In the genomic region with DNA sequence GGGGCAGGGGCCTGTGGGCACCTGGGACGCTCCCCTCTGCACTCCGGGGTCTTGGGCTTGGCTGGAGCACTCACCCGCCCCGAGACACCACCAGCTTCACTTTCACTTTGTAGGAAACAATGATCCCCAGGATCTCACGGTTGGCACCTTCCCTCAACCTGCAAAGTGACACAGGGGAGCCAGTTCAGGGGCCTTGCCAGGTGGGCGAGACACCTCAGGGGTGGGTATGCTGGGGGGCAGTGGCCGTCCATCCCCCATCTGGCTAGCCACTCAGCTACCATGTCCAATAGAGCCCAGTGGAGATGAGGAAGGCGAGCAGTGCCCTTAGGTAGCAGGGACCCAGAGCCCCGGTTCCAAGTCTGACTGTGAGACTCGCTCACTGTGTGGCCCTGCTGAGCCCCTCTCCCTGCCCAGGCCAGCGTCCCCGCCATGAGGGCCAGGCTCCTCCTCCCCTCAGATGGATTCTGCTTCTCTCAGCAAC, we compare ENCODE assay signal across 19 cellular contexts. TPM values are rescaled to one million over a fixed set of nuclear protein-coding genes. Genes with fewer than 3 reads are reported as not detected.
DNase-seq lines count a peak whose midpoint lies in the region; ATAC-seq lines count a peak whose summit lies in the region.
"Had no signal": no experiment of that assay in that cellular context is flagged by ENCODE, and none has a peak within 500 bp of the region (broad histone marks: within the 10 kb centered on the region; RNA-seq: fewer than 3 reads in every experiment).

No MANE protein-coding gene starts in this region.

- peak overlapping the region; percentile 57 for H3K27ac ChIP-seq in CD4-positive, CD25-positive, alpha-beta regulatory T cell (ENCODE audit: insufficient read depth, low read length, poor library complexity, severe bottlenecking)
- H3K27ac ChIP-seq: A549, adrenal gland, lower lobe of right lung, WERI-Rb-1 had no signal

- no peaks in the 10 kb centered on the region for H3K9me3 Mint-ChIP-seq in activated CD4-positive, alpha-beta T cell treated with anti-CD3 and anti-CD28 coated beads, Interleukin-2, amount 10 ng/mL, durations not matched to agents 7 days and 5 days
- H3K9me3 Mint-ChIP-seq in CD4-positive, CD25-positive, alpha-beta regulatory T cell: no peaks in the 10 kb centered on the region
- H3K9me3 Mint-ChIP-seq in activated T-helper 1 cell treated with anti-CD3 and anti-CD28 coated beads, Interleukin-12 subunit alpha, Interleukin-12 subunit beta, Interleukin-2, Interleukin-4 antibody, amounts not matched to agents 30 ng/mL and 10 ng/mL and 1 ng/mL, durations not matched to agents 14 hours and 24 hours and 36 hours: no peaks in the 10 kb centered on the region
- H3K9me3 Mint-ChIP-seq in memory B cell: no peaks in the 10 kb centered on the region
- H3K9me3 Mint-ChIP-seq: nephron progenitor cell had no signal

- no peak for ATAC-seq in CD4-positive, CD25-positive, alpha-beta regulatory T cell (ENCODE audit: low read depth in 2 of 2)
- ATAC-seq in memory B cell (ENCODE audit: low read depth) (no peak), GM18907 (IDR thresholded peaks at IDR 0.05; ENCODE audit: unreplicated experiment) (no peak)
- ATAC-seq: A549 had no signal

- peaks cover 24% of the 10 kb centered on the region for H3K36me3 Mint-ChIP-seq in activated CD4-positive, alpha-beta T cell treated with anti-CD3 and anti-CD28 coated beads, Interleukin-2, amount 10 ng/mL, durations not matched to agents 7 days and 5 days (ENCODE audit: low read depth)
- peaks cover 20% of the 10 kb centered on the region for H3K36me3 Mint-ChIP-seq in CD4-positive, CD25-positive, alpha-beta regulatory T cell
- peaks cover 18% of the 10 kb centered on the region for H3K36me3 Mint-ChIP-seq in activated T-helper 1 cell treated with anti-CD3 and anti-CD28 coated beads, Interleukin-12 subunit alpha, Interleukin-12 subunit beta, Interleukin-2, Interleukin-4 antibody, amounts not matched to agents 30 ng/mL and 10 ng/mL and 1 ng/mL, durations not matched to agents 14 hours and 24 hours and 36 hours (ENCODE audit: low read depth)
- peaks cover 3% of the 10 kb centered on the region for H3K36me3 Mint-ChIP-seq in memory B cell

- no peaks in the 10 kb centered on the region for H3K27me3 ChIP-seq in CD4-positive, CD25-positive, alpha-beta regulatory T cell (ENCODE audit: control insufficient read depth, insufficient read depth, low read length)
- H3K27me3 ChIP-seq: adrenal gland had no signal

- no peak for DNase-seq in activated CD4-positive, alpha-beta T cell treated with anti-CD3 and anti-CD28 coated beads, Interleukin-2, amount 10 ng/mL, durations not matched to agents 7 days and 5 days
- no peak for DNase-seq in activated CD4-positive, alpha-beta T cell treated with anti-CD3 and anti-CD28 coated beads, Interleukin-2, amount 50 U/mL, for 48 hours
- no peak for DNase-seq in CD4-positive, CD25-positive, alpha-beta regulatory T cell
- DNase-seq in activated T-helper 1 cell treated with anti-CD3 and anti-CD28 coated beads, Interleukin-12 subunit alpha, Interleukin-12 subunit beta, Interleukin-2, Interleukin-4 antibody, amounts not matched to agents 30 ng/mL and 10 ng/mL and 1 ng/mL, durations not matched to agents 14 hours and 24 hours and 36 hours (ENCODE audit: low spot score): no peak
- DNase-seq in memory B cell (ENCODE audit: low spot score in 2 of 2): no peak
- no peak for DNase-seq in stimulated activated naive CD4-positive, alpha-beta T cell (lab: John Stamatoyannopoulos, UW)
- no peak for DNase-seq in anterior cingulate cortex (lab: John Stamatoyannopoulos, UW)
- DNase-seq: cerebellar nuclear complex; foreskin melanocyte; lower lobe of right lung; NCI-H2081; nephron progenitor cell; stimulated activated CD4-positive, alpha-beta T cell treated with anti-CD3 and anti-CD28 coated beads, Interleukin-2, amount 100 ng/mL, for 24 hours; WERI-Rb-1 had no signal

- no peak overlapping the region for H3K4me3 ChIP-seq in CD4-positive, CD25-positive, alpha-beta regulatory T cell (ENCODE audit: low read depth, low read length)
- H3K4me3 ChIP-seq: A549, adrenal gland, lower lobe of right lung had no signal

- POLR2A ChIA-PET in activated CD4-positive, alpha-beta T cell treated with anti-CD3 and anti-CD28 coated beads, Interleukin-2, amount 10 ng/mL, durations not matched to agents 7 days and 5 days (lab: Charles Lee): no interaction called here

- no peak overlapping the region for H3K4me3 Mint-ChIP-seq in activated CD4-positive, alpha-beta T cell treated with anti-CD3 and anti-CD28 coated beads, Interleukin-2, amount 10 ng/mL, durations not matched to agents 7 days and 5 days
- peak overlapping the region in 1 of 4 donors; percentile 81 for H3K4me3 Mint-ChIP-seq in CD4-positive, CD25-positive, alpha-beta regulatory T cell
- H3K4me3 Mint-ChIP-seq in activated T-helper 1 cell treated with anti-CD3 and anti-CD28 coated beads, Interleukin-12 subunit alpha, Interleukin-12 subunit beta, Interleukin-2, Interleukin-4 antibody, amounts not matched to agents 30 ng/mL and 10 ng/mL and 1 ng/mL, durations not matched to agents 14 hours and 24 hours and 36 hours: no peak overlapping the region
- H3K4me3 Mint-ChIP-seq in memory B cell: peak overlapping the region; percentile 38
- H3K4me3 Mint-ChIP-seq: nephron progenitor cell had no signal

- H3K4me1 ChIP-seq in CD4-positive, CD25-positive, alpha-beta regulatory T cell (ENCODE audit: control insufficient read depth, insufficient read depth, low read length, poor library complexity, severe bottlenecking): peaks cover 62% of the 10 kb centered on the region
- H3K4me1 ChIP-seq: A549, adrenal gland, Caco-2 had no signal

- intact Hi-C loops in activated T-helper 1 cell treated with anti-CD3 and anti-CD28 coated beads, Interleukin-12 subunit alpha, Interleukin-12 subunit beta, Interleukin-2, Interleukin-4 antibody, amounts not matched to agents 30 ng/mL and 10 ng/mL and 1 ng/mL, durations not matched to agents 14 hours and 24 hours and 36 hours (cut with micrococcal nuclease): no loop called here

- H3K36me3 ChIP-seq in CD4-positive, CD25-positive, alpha-beta regulatory T cell (ENCODE audit: control insufficient read depth, insufficient read depth, low read length): peaks cover 7% of the 10 kb centered on the region

- H3K4me1 Mint-ChIP-seq in activated CD4-positive, alpha-beta T cell treated with anti-CD3 and anti-CD28 coated beads, Interleukin-2, amount 10 ng/mL, durations not matched to agents 7 days and 5 days: peaks cover 57% of the 10 kb centered on the region
- H3K4me1 Mint-ChIP-seq in CD4-positive, CD25-positive, alpha-beta regulatory T cell: peaks cover 12 to 71% (median 40%) of the 10 kb centered on the region in 4 donors
- peaks cover 27% of the 10 kb centered on the region for H3K4me1 Mint-ChIP-seq in activated T-helper 1 cell treated with anti-CD3 and anti-CD28 coated beads, Interleukin-12 subunit alpha, Interleukin-12 subunit beta, Interleukin-2, Interleukin-4 antibody, amounts not matched to agents 30 ng/mL and 10 ng/mL and 1 ng/mL, durations not matched to agents 14 hours and 24 hours and 36 hours (ENCODE audit: low read depth)
- peaks cover 24% of the 10 kb centered on the region for H3K4me1 Mint-ChIP-seq in memory B cell
- H3K4me1 Mint-ChIP-seq: nephron progenitor cell had no signal

- CTCF ChIA-PET in activated CD4-positive, alpha-beta T cell treated with anti-CD3 and anti-CD28 coated beads, Interleukin-2, amount 10 ng/mL, durations not matched to agents 7 days and 5 days (lab: Charles Lee): interaction anchor here (1.1 to 1.8 kb wide), 3 partner anchors 109 to 135 kb away, joined by 3 to 5 read pairs (median 4); no protein-coding TSS in a partner anchor

- H3K27ac Mint-ChIP-seq in activated CD4-positive, alpha-beta T cell treated with anti-CD3 and anti-CD28 coated beads, Interleukin-2, amount 10 ng/mL, durations not matched to agents 7 days and 5 days: peak overlapping the region; percentile 82
- H3K27ac Mint-ChIP-seq in CD4-positive, CD25-positive, alpha-beta regulatory T cell: peak overlapping the region; percentile 93 to 100 (median 97)
- H3K27ac Mint-ChIP-seq in activated T-helper 1 cell treated with anti-CD3 and anti-CD28 coated beads, Interleukin-12 subunit alpha, Interleukin-12 subunit beta, Interleukin-2, Interleukin-4 antibody, amounts not matched to agents 30 ng/mL and 10 ng/mL and 1 ng/mL, durations not matched to agents 14 hours and 24 hours and 36 hours: peak overlapping the region; percentile 44
- H3K27ac Mint-ChIP-seq in memory B cell: no peak overlapping the region
- H3K27ac Mint-ChIP-seq: nephron progenitor cell had no signal

- H3K9me3 ChIP-seq in CD4-positive, CD25-positive, alpha-beta regulatory T cell (ENCODE audit: control insufficient read depth in 2 of 2, low read length in 2 of 2): no peaks in the 10 kb centered on the region
- H3K9me3 ChIP-seq: A549, adrenal gland, Caco-2, lower lobe of right lung had no signal

- H3K27me3 Mint-ChIP-seq in activated CD4-positive, alpha-beta T cell treated with anti-CD3 and anti-CD28 coated beads, Interleukin-2, amount 10 ng/mL, durations not matched to agents 7 days and 5 days: no peaks in the 10 kb centered on the region
- no peaks in the 10 kb centered on the region for H3K27me3 Mint-ChIP-seq in CD4-positive, CD25-positive, alpha-beta regulatory T cell
- no peaks in the 10 kb centered on the region for H3K27me3 Mint-ChIP-seq in activated T-helper 1 cell treated with anti-CD3 and anti-CD28 coated beads, Interleukin-12 subunit alpha, Interleukin-12 subunit beta, Interleukin-2, Interleukin-4 antibody, amounts not matched to agents 30 ng/mL and 10 ng/mL and 1 ng/mL, durations not matched to agents 14 hours and 24 hours and 36 hours (ENCODE audit: insufficient read depth)
- no peaks in the 10 kb centered on the region for H3K27me3 Mint-ChIP-seq in memory B cell

RNA-seq across cellular contexts. Expression of a gene that starts 32.3 kb away (rescaled TPM):
- under 1 TPM in 1 of 2 experiments, not detected in 1; 0.06 TPM for total RNA-seq in activated CD4-positive, alpha-beta T cell treated with anti-CD3 and anti-CD28 coated beads, Interleukin-2, amount 10 ng/mL, durations not matched to agents 7 days and 5 days
- 0.12 TPM for total RNA-seq in CD4-positive, CD25-positive, alpha-beta regulatory T cell
- under 1 TPM in 1 of 4 donors, not detected in 3; 0.11 TPM for polyA plus RNA-seq in CD4-positive, CD25-positive, alpha-beta regulatory T cell
- 0.34 and 0.47 TPM in 2 replicates for total RNA-seq in activated T-helper 1 cell treated with anti-CD3 and anti-CD28 coated beads, Interleukin-12 subunit alpha, Interleukin-12 subunit beta, Interleukin-2, Interleukin-4 antibody, amounts not matched to agents 30 ng/mL and 10 ng/mL and 1 ng/mL, durations not matched to agents 14 hours and 24 hours and 36 hours
- total RNA-seq: H4 had no signal
